Comparison of ENCODE assay signal across 2 cellular contexts in genomic region chr5:159342838-159343237, GRCh38.
TF ChIP-seq lines count a peak whose summit lies in the region.

No MANE protein-coding gene starts in this region.

TF ChIP-seq in IMR-90, 13 proteins besides CTCF, POLR2A, EP300 and RAD21:
- TF ChIP-seq NFE2L2 (IDR thresholded peaks at IDR 0.05; ENCODE audit: low read depth, low read length): no peak
- no peak for TF ChIP-seq BHLHE40 (IDR thresholded peaks at IDR 0.05; ENCODE audit: low read depth, low read length)
- peak; percentile 26; the same call in 1 of the 2 replicates for TF ChIP-seq CEBPB (IDR thresholded peaks at IDR 0.05; ENCODE audit: low read depth, low read length)
- no peak for TF ChIP-seq USF2 (IDR thresholded peaks at IDR 0.05; ENCODE audit: low read depth, low read length)

TF ChIP-seq in K562, 482 proteins besides CTCF, POLR2A, EP300 and RAD21:
- TF ChIP-seq CHCHD3 (CRISPR knock-in tag; IDR thresholded peaks at IDR 0.05) (no peak), ZFP30 (CRISPR knock-in tag; IDR thresholded peaks at IDR 0.05; ENCODE audit: borderline replicate concordance) (no peak), RBM22 (IDR thresholded peaks at IDR 0.05; ENCODE audit: low read depth, low read length, poor library complexity, severe bottlenecking) (no peak), ATF3 (IDR thresholded peaks at IDR 0.05) (peak; percentile 50), ATF3 (CRISPR knock-in tag; conservative IDR thresholded peaks at IDR 0.05) (no peak), ATF7 (IDR thresholded peaks at IDR 0.05) (peak; percentile 75; the same call in 1 of the 2 replicates), RAD51 (IDR thresholded peaks at IDR 0.05; ENCODE audit: borderline replicate concordance, low read depth) (no peak), CEBPG (CRISPR knock-in tag; IDR thresholded peaks at IDR 0.05) (no peak), CEBPG (tag; conservative IDR thresholded peaks at IDR 0.05 in 1 of 2, IDR thresholded peaks at IDR 0.05 in 1 of 2) (peak in 1 of 2 experiments; percentile 43; a peak in 1 of 4 replicates), HDGF (IDR thresholded peaks at IDR 0.05) (no peak)
